In genomic region chr15:84793431-84793830, GRCh38 we compare ENCODE assay signal across 1 cellular context.
TF ChIP-seq lines count a peak whose summit lies in the region.

No MANE protein-coding gene starts in this region.

TF ChIP-seq in GM12878, 131 proteins besides CTCF, POLR2A, EP300 and RAD21 (continued from another document):
- no peak for TF ChIP-seq CBFB (IDR thresholded peaks at IDR 0.05; ENCODE audit: low read depth)
- TF ChIP-seq ATF7 (IDR thresholded peaks at IDR 0.05; ENCODE audit: low read depth), result no peak
- TF ChIP-seq WRNIP1 (IDR thresholded peaks at IDR 0.05; ENCODE audit: borderline replicate concordance, low read depth, low read length), result no peak
- TF ChIP-seq REST (IDR thresholded peaks at IDR 0.05; ENCODE audit: low read depth, low read length), result no peak
- no peak for TF ChIP-seq BRCA1 (IDR thresholded peaks at IDR 0.05; ENCODE audit: low read depth, low read length)
- TF ChIP-seq GATAD2B (conservative IDR thresholded peaks at IDR 0.05; ENCODE audit: low read depth), result no peak
- no peak for TF ChIP-seq RBBP5 (conservative IDR thresholded peaks at IDR 0.05)
- TF ChIP-seq POLR2AphosphoS5 (IDR thresholded peaks at IDR 0.05; ENCODE audit: low read length), result no peak
- TF ChIP-seq TAF1 (IDR thresholded peaks at IDR 0.05; ENCODE audit: borderline replicate concordance, low read depth, low read length), result no peak
- no peak for TF ChIP-seq IRF5 (IDR thresholded peaks at IDR 0.05; ENCODE audit: borderline replicate concordance)
- TF ChIP-seq MYB (IDR thresholded peaks at IDR 0.05; ENCODE audit: borderline replicate concordance, low read depth, low read length), result no peak
- TF ChIP-seq GABPA (IDR thresholded peaks at IDR 0.05; ENCODE audit: low read depth), result no peak
- no peak for TF ChIP-seq ATF2 (IDR thresholded peaks at IDR 0.05; ENCODE audit: low read length)
- no peak for TF ChIP-seq SMAD1 (IDR thresholded peaks at IDR 0.05; ENCODE audit: low read depth, partially characterized antibody)
- TF ChIP-seq RFX5 (IDR thresholded peaks at IDR 0.05; ENCODE audit: low read depth, low read length), result no peak
- TF ChIP-seq MLLT1 (IDR thresholded peaks at IDR 0.05), result no peak
- TF ChIP-seq PRDM15 (CRISPR knock-in tag; IDR thresholded peaks at IDR 0.05), result no peak
- TF ChIP-seq CEBPZ (IDR thresholded peaks at IDR 0.05; ENCODE audit: low read depth, low read length), result no peak
TF ChIP-seq in GM12878: peak in this region for 0.
